ENCODE assay signal across 26 cellular contexts in the genomic region with DNA sequence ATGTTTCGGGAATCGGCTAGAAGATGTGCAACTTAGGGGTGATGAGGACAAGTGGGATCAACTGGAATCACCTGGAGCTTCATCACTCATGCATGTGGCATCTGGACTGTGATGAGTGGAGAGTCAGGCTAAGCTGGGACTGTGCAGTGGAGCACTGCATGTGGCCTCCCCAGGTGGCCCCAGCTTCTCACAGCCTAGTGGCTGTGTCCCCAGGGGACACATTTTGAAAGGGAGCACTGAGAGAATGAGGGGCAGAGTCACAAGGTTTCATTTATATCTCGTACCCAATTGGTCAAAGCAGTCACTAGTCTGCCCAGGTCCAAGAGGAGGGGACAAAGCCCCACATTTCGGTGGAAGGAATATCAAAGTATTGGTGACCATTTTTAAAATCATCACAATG.
"Had no signal": no experiment of that assay in that cellular context is flagged by ENCODE, and none has a peak within 500 bp of the region (broad histone marks: within the 10 kb centered on the region; RNA-seq: fewer than 3 reads in every experiment).

No MANE protein-coding gene starts in this region.

- FAIRE-seq: endometrium, islet of Langerhans, keratinocyte had no signal

- H3K4me1 ChIP-seq: colonic mucosa, gastrocnemius medialis, lower lobe of right lung had no signal

- H3K4me3 ChIP-seq: colonic mucosa, esophagus squamous epithelium, gastrocnemius medialis, heart right ventricle, left lung, lower lobe of right lung had no signal

- H3K4me3 Mint-ChIP-seq: dendritic cell treated with granulocyte-macrophage colony-stimulating factor and Interleukin-4, amounts not matched to agents 40 ng/mL and 50 ng/mL, for 4 days; effector memory CD8-positive, alpha-beta T cell; endodermal cell had no signal

- H3K36me3 ChIP-seq: colonic mucosa, esophagus squamous epithelium, gastrocnemius medialis, heart right ventricle, left lung, lower lobe of right lung had no signal

- H3K9me3 ChIP-seq: colonic mucosa, esophagus squamous epithelium, gastrocnemius medialis, lower lobe of right lung had no signal

- H3K27ac Mint-ChIP-seq: dendritic cell treated with granulocyte-macrophage colony-stimulating factor and Interleukin-4, amounts not matched to agents 40 ng/mL and 50 ng/mL, for 4 days; effector memory CD8-positive, alpha-beta T cell; endodermal cell had no signal

- H3K27ac ChIP-seq: colonic mucosa, epithelial cell of prostate, esophagus squamous epithelium, gastrocnemius medialis, heart right ventricle, left lung, lower lobe of right lung had no signal

- H3K27me3 Mint-ChIP-seq: effector memory CD8-positive, alpha-beta T cell had no signal

- DNase-seq: colonic mucosa; cortex of kidney; effector CD8-positive, alpha-beta T cell; effector memory CD8-positive, alpha-beta T cell; endodermal cell; erythroblast; esophagus squamous epithelium; foreskin fibroblast; foreskin melanocyte; gastrocnemius medialis; glutamatergic neuron; head of caudate nucleus; heart right ventricle; hippocampal formation; left cardiac atrium; left lung; left ventricle myocardium superior; lower lobe of right lung; mesendoderm; midbrain had no signal

- H3K9me3 Mint-ChIP-seq: effector memory CD8-positive, alpha-beta T cell had no signal

- ATAC-seq: effector memory CD8-positive, alpha-beta T cell; esophagus mucosa; gastrocnemius medialis; heart right ventricle; left cardiac atrium; left lung; left ventricle myocardium superior had no signal

- H3K27me3 ChIP-seq: colonic mucosa, esophagus squamous epithelium, gastrocnemius medialis, heart right ventricle, left lung had no signal
